Comparison of ENCODE assay signal across 8 cellular contexts in the genomic region with DNA sequence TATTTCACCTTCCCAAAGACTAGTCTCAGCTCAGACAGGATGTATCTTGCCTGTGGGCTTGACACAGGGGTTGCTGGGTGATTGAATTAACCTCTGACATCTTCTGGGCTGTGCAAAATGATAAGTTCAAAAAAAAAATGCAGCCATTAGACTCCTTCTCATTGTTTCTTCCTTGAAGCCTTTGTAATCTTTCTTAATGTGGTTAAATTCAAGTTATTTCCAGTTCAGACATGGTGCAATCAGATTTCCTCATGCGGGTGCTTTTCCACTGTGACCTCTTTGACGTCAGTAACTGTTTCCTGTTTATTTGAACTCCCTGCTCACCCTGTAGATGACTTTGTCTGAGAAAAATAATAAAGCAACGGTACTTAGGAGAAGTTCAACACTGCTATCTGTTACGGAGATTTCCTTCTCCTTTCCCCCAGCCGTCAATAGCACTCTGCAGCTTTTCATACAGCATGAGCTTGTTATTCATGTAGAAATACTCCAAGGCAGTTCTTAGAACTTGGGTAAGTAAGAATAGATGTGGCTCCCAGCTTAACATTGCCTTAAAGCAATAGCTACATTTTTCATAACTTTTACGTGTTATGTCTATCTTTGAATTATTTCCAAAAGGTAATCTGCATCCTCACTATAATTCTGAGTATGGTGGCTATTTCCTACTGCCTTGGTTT.
DNase-seq lines count a peak whose midpoint lies in the region; ATAC-seq and TF ChIP-seq lines count a peak whose summit lies in the region.

No MANE protein-coding gene starts in this region.

- H3K4me3 ChIP-seq in SU-DHL-6 (ENCODE audit: insufficient read depth, low read length, poor library complexity, severe bottlenecking) (peak overlapping the region; percentile 45), brain microvascular endothelial cell (ENCODE audit: low read depth, low read length) (peak overlapping the region; percentile 18), left lung (peak overlapping the region; percentile 7 to 8), endodermal cell (ENCODE audit: low read length) (no peak overlapping the region)

- no peaks in the 10 kb centered on the region for H3K4me1 Mint-ChIP-seq in endodermal cell

- H3K9ac ChIP-seq in SU-DHL-6 (ENCODE audit: low read length) (peak overlapping the region; percentile 57), endodermal cell (ENCODE audit: extremely low read depth, low read length, poor library complexity, severe bottlenecking) (no peak overlapping the region)

- H3K4me1 ChIP-seq in left lung (peaks cover 21 to 96% of the 10 kb centered on the region in 2 donors), endodermal cell (ENCODE audit: control insufficient read depth, insufficient read depth, low read length) (no peaks in the 10 kb centered on the region)

- DNase-seq in H4 (ENCODE audit: low spot score) (peak; percentile 96), brain microvascular endothelial cell (peak; percentile 97), left lung (no peak), NCI-H82 (lab: John Stamatoyannopoulos, UW) (no peak), endodermal cell (no peak)
- DNase-seq in stimulated activated naive CD8-positive, alpha-beta T cell treated with anti-CD3 and anti-CD28 coated beads, Interleukin-15, Interleukin-2, amounts not matched to agents 100 U/mL and 50 U/mL, for 24 hours, result peak; percentile 33

- no peaks in the 10 kb centered on the region for H3K36me3 Mint-ChIP-seq in endodermal cell (ENCODE audit: low read depth)

- peaks cover 2% of the 10 kb centered on the region for H3K27me3 Mint-ChIP-seq in endodermal cell (ENCODE audit: insufficient read depth)

- H3K27ac ChIP-seq in SU-DHL-6 (ENCODE audit: low read depth, low read length) (peak overlapping the region; percentile 93), brain microvascular endothelial cell (peak overlapping the region; percentile 100), left lung (peak overlapping the region; percentile 95 to 98), endodermal cell (ENCODE audit: low read depth, low read length) (no peak overlapping the region)

- H4K20me1 ChIP-seq in SU-DHL-6 (ENCODE audit: low read depth, low read length), result no peaks in the 10 kb centered on the region

- in situ Hi-C loops in brain microvascular endothelial cell (cut with HindIII; ENCODE audit: low pct_ligation_motif_present, low sequenced_read_pairs), result no loop called here

- H3K27ac Mint-ChIP-seq in endodermal cell, result no peak overlapping the region

- no peaks in the 10 kb centered on the region for H3K27me3 ChIP-seq in SU-DHL-6 (ENCODE audit: low read length)
- no peaks in the 10 kb centered on the region for H3K27me3 ChIP-seq in brain microvascular endothelial cell (replicated peaks)
- H3K27me3 ChIP-seq in left lung, result no peaks in the 10 kb centered on the region
- no peaks in the 10 kb centered on the region for H3K27me3 ChIP-seq in endodermal cell (ENCODE audit: control insufficient read depth, insufficient read depth, low read length, poor library complexity, severe bottlenecking)

- H2AFZ ChIP-seq in SU-DHL-6 (ENCODE audit: low read depth, low read length, severe bottlenecking), result peak overlapping the region; percentile 36

- WGBS in endodermal cell (ENCODE audit: insufficient coverage in 1 of 2, insufficient read length in 1 of 2), 2 experiments, result 91 to 94% methylated on average over 4 to 6 of the region's 6 CpGs

- TF ChIP-seq CTCF in SU-DHL-6 (IDR thresholded peaks at IDR 0.05; ENCODE audit: insufficient read depth, low read length, poor library complexity, severe bottlenecking) (no peak), brain microvascular endothelial cell (IDR thresholded peaks at IDR 0.05; ENCODE audit: low read depth, low read length, missing control alignments) (no peak), left lung (IDR thresholded peaks at IDR 0.05) (no peak), endodermal cell (conservative IDR thresholded peaks at IDR 0.05) (no peak)

- peaks cover 46% of the 10 kb centered on the region for H3F3A ChIP-seq in SU-DHL-6 (ENCODE audit: insufficient read depth)

- H3K36me3 ChIP-seq in SU-DHL-6 (ENCODE audit: low read length), result no peaks in the 10 kb centered on the region
- no peaks in the 10 kb centered on the region for H3K36me3 ChIP-seq in brain microvascular endothelial cell (replicated peaks)
- H3K36me3 ChIP-seq in left lung, result no peaks in the 10 kb centered on the region
- no peaks in the 10 kb centered on the region for H3K36me3 ChIP-seq in endodermal cell (ENCODE audit: control insufficient read depth, insufficient read depth, low read length)

- ATAC-seq in left lung (peak; percentile 76), HG03097 (IDR thresholded peaks at IDR 0.05; ENCODE audit: low FRiP score, unreplicated experiment) (no peak)
- peak; percentile 53 for ATAC-seq in stimulated activated naive CD8-positive, alpha-beta T cell treated with anti-CD3 and anti-CD28 coated beads, Interleukin-15, Interleukin-2, amounts not matched to agents 100 U/mL and 50 U/mL, for 24 hours

- H3K9me3 ChIP-seq in SU-DHL-6 (ENCODE audit: insufficient read depth, low read length) (no peaks in the 10 kb centered on the region), left lung (no peaks in the 10 kb centered on the region), endodermal cell (ENCODE audit: control insufficient read depth, low read length) (no peaks in the 10 kb centered on the region)

- intact Hi-C loops in left lung (cut with DNase I), result loop anchor here in 1 of 2 donors (10.0 kb wide), 2 partner anchors 88 to 218 kb away; a partner anchor contains a TSS

- H3K9me3 Mint-ChIP-seq in endodermal cell, result no peaks in the 10 kb centered on the region

- H3K9me2 ChIP-seq in SU-DHL-6 (replicated peaks; ENCODE audit: insufficient read depth, low read length), result no peaks in the 10 kb centered on the region

- H3K79me2 ChIP-seq in SU-DHL-6 (ENCODE audit: insufficient read depth, low read length), result no peaks in the 10 kb centered on the region

- H3K4me2 ChIP-seq in SU-DHL-6 (ENCODE audit: low read depth, low read length, poor library complexity, severe bottlenecking), result peak overlapping the region; percentile 90

- H3K4me3 Mint-ChIP-seq in endodermal cell, result no peak overlapping the region

Comparison
In these comparisons a context has a peak if more than half of its experiments do, and no peak if none do; other contexts are left out.
1. DNase-seq: peak in H4 (single experiment), brain microvascular endothelial cell (single experiment) and stimulated activated naive CD8-positive, alpha-beta T cell treated with anti-CD3 and anti-CD28 coated beads, Interleukin-15, Interleukin-2, amounts not matched to agents 100 U/mL and 50 U/mL, for 24 hours (single experiment); none in left lung (0 of 2), NCI-H82 (single experiment) and endodermal cell (single experiment).